15 cellular contexts compared by ENCODE assay signal in the genomic region with DNA sequence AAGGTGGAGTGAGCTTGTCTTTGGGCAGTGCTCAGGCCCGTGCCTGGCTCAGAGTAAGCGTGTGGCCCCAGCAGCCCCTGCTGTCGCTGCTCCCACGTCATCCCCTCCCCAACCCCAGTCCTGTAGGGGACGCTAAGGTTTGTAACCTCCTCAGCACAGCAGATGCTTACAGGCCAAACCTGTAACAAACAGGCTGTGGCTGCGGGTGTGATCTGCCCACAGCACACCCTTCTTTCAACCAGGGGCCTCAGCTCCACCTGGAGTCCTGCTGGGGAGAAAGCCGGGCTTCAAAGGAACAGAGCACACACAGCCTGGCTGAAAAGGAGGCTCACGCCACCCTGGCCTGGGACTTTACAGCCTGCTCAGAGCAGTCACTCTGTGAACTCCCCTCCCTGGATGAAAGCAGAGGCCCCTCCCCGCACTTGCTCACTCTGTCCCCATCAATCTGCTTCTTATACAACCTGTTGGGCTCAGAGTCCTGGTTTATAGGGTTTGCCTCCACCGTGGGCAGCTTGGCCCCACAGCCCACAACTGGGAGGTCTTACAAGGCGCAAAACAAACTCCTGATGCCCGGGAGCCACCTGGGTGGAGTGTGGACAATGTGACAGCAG. TPM values are rescaled to one million over a fixed set of nuclear protein-coding genes. Genes with fewer than 3 reads are reported as not detected.
DNase-seq lines count a peak whose midpoint lies in the region; ATAC-seq, FAIRE-seq and TF ChIP-seq lines count a peak whose summit lies in the region.
"Had no signal": no experiment of that assay in that cellular context is flagged by ENCODE, and none has a peak within 500 bp of the region (broad histone marks: within the 10 kb centered on the region; RNA-seq: fewer than 3 reads in every experiment).

No MANE protein-coding gene starts in this region.

- no peak for DNase-seq in GM23338 (ENCODE audit: low spot score)
- DNase-seq in immature natural killer cell: peak; percentile 37 to 60 (median 56)
- DNase-seq in small intestine: no peak
- DNase-seq: activated CD8-positive, alpha-beta memory T cell treated with anti-CD3 and anti-CD28 coated beads, Interleukin-2, amount 50 U/mL, for 4 hours; adrenal gland; Calu3; NCI-H1105 treated with DMSO at 0.1 percent for 48 hours; NCI-H510A; stimulated activated CD4-positive, alpha-beta T cell treated with anti-CD3 and anti-CD28 coated beads, Interleukin-2, amount 100 ng/mL, for 48 hours; stimulated activated naive CD4-positive, alpha-beta T cell treated with Interleukin-2 at 50 U/mL for 16 hours had no signal

- H3K4me1 ChIP-seq in GM23338 (ENCODE audit: insufficient read depth) (no peaks in the 10 kb centered on the region), small intestine (ENCODE audit: control insufficient read depth in 2 of 2, insufficient read depth in 1 of 2, low read depth in 1 of 2, low read length in 1 of 2) (peaks cover 0 to 4% of the 10 kb centered on the region in 2 donors)

- no peaks in the 10 kb centered on the region for H4K20me1 ChIP-seq in GM23338 (replicated peaks; ENCODE audit: insufficient read depth)
- H4K20me1 ChIP-seq in SU-DHL-6 (ENCODE audit: low read depth, low read length): no peaks in the 10 kb centered on the region

- H3K36me3 Mint-ChIP-seq in GM23338 (ENCODE audit: low read depth): no peaks in the 10 kb centered on the region; the same call in 2 of the 3 replicates
- H3K36me3 Mint-ChIP-seq in immature natural killer cell: no peaks in the 10 kb centered on the region

- H3K27me3 Mint-ChIP-seq in GM23338 (ENCODE audit: insufficient read depth, low read depth, poor library complexity): peaks cover 2% of the 10 kb centered on the region
- H3K27me3 Mint-ChIP-seq in immature natural killer cell (ENCODE audit: low read depth in 3 of 3): peaks cover 0 to 2% (median 2%) of the 10 kb centered on the region in 3 donors

- TF ChIP-seq CTCF in GM23338 (conservative IDR thresholded peaks at IDR 0.05; ENCODE audit: low read depth in 2 of 2) (0 out of 4 replicates have a peak, but pooled peaks of 1 of the 2 experiments have one; percentile 9), SU-DHL-6 (IDR thresholded peaks at IDR 0.05; ENCODE audit: insufficient read depth, low read length, poor library complexity, severe bottlenecking) (no peak)

- H3K9me3 Mint-ChIP-seq in GM23338: no peaks in the 10 kb centered on the region
- no peaks in the 10 kb centered on the region for H3K9me3 Mint-ChIP-seq in immature natural killer cell

- ATAC-seq in GM23338 (peak; percentile 65), GM18861 (IDR thresholded peaks at IDR 0.05; ENCODE audit: unreplicated experiment) (no peak), HG02973 (IDR thresholded peaks at IDR 0.05; ENCODE audit: unreplicated experiment) (no peak), HG02970 (IDR thresholded peaks at IDR 0.05; ENCODE audit: low FRiP score, unreplicated experiment) (no peak)

- H3K27me3 ChIP-seq in GM23338 (ENCODE audit: insufficient read depth) (no peaks in the 10 kb centered on the region), SU-DHL-6 (ENCODE audit: low read length) (no peaks in the 10 kb centered on the region), small intestine (ENCODE audit: control insufficient read depth in 2 of 2, insufficient read depth in 2 of 2, low read length in 2 of 2) (no peaks in the 10 kb centered on the region)
- H3K27me3 ChIP-seq: adrenal gland had no signal

- 51 to 68% (median 52%) methylated on average over 12 of the region's 12 CpGs for WGBS in small intestine, 3 donors

- peaks cover 9% of the 10 kb centered on the region for H3K4me1 Mint-ChIP-seq in GM23338
- peaks cover 26 to 27% of the 10 kb centered on the region in 2 donors for H3K4me1 Mint-ChIP-seq in immature natural killer cell

- H3K36me3 ChIP-seq in GM23338 (ENCODE audit: insufficient read depth) (no peaks in the 10 kb centered on the region), SU-DHL-6 (ENCODE audit: low read length) (no peaks in the 10 kb centered on the region), small intestine (ENCODE audit: control insufficient read depth in 2 of 2, insufficient read depth in 2 of 2, low read length in 2 of 2) (no peaks in the 10 kb centered on the region)
- H3K36me3 ChIP-seq: adrenal gland had no signal

- no peak overlapping the region for H3K4me3 ChIP-seq in GM23338
- H3K4me3 ChIP-seq in SU-DHL-6 (ENCODE audit: insufficient read depth, low read length, poor library complexity, severe bottlenecking): no peak overlapping the region
- peak overlapping the region in 1 of 2 donors; percentile 14 for H3K4me3 ChIP-seq in small intestine (ENCODE audit: low read depth in 1 of 2, low read length in 2 of 2)

- H3K4me3 Mint-ChIP-seq in GM23338: no peak overlapping the region
- peak overlapping the region; percentile 59 to 81 (median 72) for H3K4me3 Mint-ChIP-seq in immature natural killer cell

- H2AFZ ChIP-seq in GM23338 (no peak overlapping the region), SU-DHL-6 (ENCODE audit: low read depth, low read length, severe bottlenecking) (no peak overlapping the region)

- H3K27ac Mint-ChIP-seq in GM23338 (no peak overlapping the region), immature natural killer cell (peak overlapping the region; percentile 66 to 83 (median 80))

- H3K27ac ChIP-seq in GM23338 (ENCODE audit: low read depth) (no peak overlapping the region), SU-DHL-6 (ENCODE audit: low read depth, low read length) (no peak overlapping the region), small intestine (ENCODE audit: low read depth in 1 of 2, low read length in 1 of 2) (peak overlapping the region; percentile 13 to 59)

- H3K9me3 ChIP-seq in SU-DHL-6 (ENCODE audit: insufficient read depth, low read length) (no peaks in the 10 kb centered on the region), small intestine (ENCODE audit: control insufficient read depth, low read depth) (no peaks in the 10 kb centered on the region)
- H3K9me3 ChIP-seq: adrenal gland had no signal

- no peak for FAIRE-seq in small intestine (lab: Jason Lieb, UNC)

- no peaks in the 10 kb centered on the region for H3F3A ChIP-seq in GM23338 (replicated peaks; ENCODE audit: low read depth)
- H3F3A ChIP-seq in SU-DHL-6 (ENCODE audit: insufficient read depth): no peaks in the 10 kb centered on the region

- H3K4me2 ChIP-seq in GM23338 (no peak overlapping the region), SU-DHL-6 (ENCODE audit: low read depth, low read length, poor library complexity, severe bottlenecking) (peak overlapping the region; percentile 6)

- no peaks in the 10 kb centered on the region for H3K9me2 ChIP-seq in GM23338 (ENCODE audit: insufficient read depth)
- H3K9me2 ChIP-seq in SU-DHL-6 (replicated peaks; ENCODE audit: insufficient read depth, low read length): no peaks in the 10 kb centered on the region

- H3K79me2 ChIP-seq in GM23338 (replicated peaks; ENCODE audit: insufficient read depth) (no peaks in the 10 kb centered on the region), SU-DHL-6 (ENCODE audit: insufficient read depth, low read length) (no peaks in the 10 kb centered on the region)

- no peak overlapping the region for H3K9ac ChIP-seq in SU-DHL-6 (ENCODE audit: low read length)

TF ChIP-seq in GM23338, 12 proteins besides CTCF, POLR2A, EP300 and RAD21:
- TF ChIP-seq ZNF114 (CRISPR knock-in tag; IDR thresholded peaks at IDR 0.05) (no peak), STAT1 (IDR thresholded peaks at IDR 0.05; ENCODE audit: unreplicated experiment) (no peak)
- TF ChIP-seq, protein P1, sequence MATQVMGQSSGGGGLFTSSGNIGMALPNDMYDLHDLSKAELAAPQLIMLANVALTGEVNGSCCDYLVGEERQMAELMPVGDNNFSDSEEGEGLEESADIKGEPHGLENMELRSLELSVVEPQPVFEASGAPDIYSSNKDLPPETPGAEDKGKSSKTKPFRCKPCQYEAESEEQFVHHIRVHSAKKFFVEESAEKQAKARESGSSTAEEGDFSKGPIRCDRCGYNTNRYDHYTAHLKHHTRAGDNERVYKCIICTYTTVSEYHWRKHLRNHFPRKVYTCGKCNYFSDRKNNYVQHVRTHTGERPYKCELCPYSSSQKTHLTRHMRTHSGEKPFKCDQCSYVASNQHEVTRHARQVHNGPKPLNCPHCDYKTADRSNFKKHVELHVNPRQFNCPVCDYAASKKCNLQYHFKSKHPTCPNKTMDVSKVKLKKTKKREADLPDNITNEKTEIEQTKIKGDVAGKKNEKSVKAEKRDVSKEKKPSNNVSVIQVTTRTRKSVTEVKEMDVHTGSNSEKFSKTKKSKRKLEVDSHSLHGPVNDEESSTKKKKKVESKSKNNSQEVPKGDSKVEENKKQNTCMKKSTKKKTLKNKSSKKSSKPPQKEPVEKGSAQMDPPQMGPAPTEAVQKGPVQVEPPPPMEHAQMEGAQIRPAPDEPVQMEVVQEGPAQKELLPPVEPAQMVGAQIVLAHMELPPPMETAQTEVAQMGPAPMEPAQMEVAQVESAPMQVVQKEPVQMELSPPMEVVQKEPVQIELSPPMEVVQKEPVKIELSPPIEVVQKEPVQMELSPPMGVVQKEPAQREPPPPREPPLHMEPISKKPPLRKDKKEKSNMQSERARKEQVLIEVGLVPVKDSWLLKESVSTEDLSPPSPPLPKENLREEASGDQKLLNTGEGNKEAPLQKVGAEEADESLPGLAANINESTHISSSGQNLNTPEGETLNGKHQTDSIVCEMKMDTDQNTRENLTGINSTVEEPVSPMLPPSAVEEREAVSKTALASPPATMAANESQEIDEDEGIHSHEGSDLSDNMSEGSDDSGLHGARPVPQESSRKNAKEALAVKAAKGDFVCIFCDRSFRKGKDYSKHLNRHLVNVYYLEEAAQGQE (IDR thresholded peaks at IDR 0.05; ENCODE audit: unreplicated experiment): no peak

RNA-seq across cellular contexts. Expression of gene SCUBE1, which starts 54.3 kb away (rescaled TPM):
- total RNA-seq in GM23338 (2014; rRNA removed; shearing (Covaris generic)): 2.0 and 3.2 TPM in 2 replicates
- polyA plus RNA-seq in GM23338 (2016; fragmentation: Nextera tagmentation; extraction: Ambion mirVana) (0.52 and 0.81 TPM in 2 replicates), immature natural killer cell (under 1 TPM in 1 of 3 donors, not detected in 2; 0.16 TPM), small intestine (1 to 10 TPM in 1 of 3 donors, under 1 TPM in 2; 0.45 to 5.4 (median 0.54) TPM)
- total RNA-seq: dermis blood vessel endothelial cell had no signal

Comparison
In these comparisons a context has a peak if more than half of its experiments do, and no peak if none do; other contexts are left out.
1. DNase-seq: peak in immature natural killer cell (3 of 3); none in GM23338 (single experiment) and small intestine (single experiment).
2. H3K27ac ChIP-seq: peak in small intestine (2 of 2); none in GM23338 (single experiment) and SU-DHL-6 (single experiment).